Comparison of ENCODE assay signal across 8 cellular contexts in the genomic region with DNA sequence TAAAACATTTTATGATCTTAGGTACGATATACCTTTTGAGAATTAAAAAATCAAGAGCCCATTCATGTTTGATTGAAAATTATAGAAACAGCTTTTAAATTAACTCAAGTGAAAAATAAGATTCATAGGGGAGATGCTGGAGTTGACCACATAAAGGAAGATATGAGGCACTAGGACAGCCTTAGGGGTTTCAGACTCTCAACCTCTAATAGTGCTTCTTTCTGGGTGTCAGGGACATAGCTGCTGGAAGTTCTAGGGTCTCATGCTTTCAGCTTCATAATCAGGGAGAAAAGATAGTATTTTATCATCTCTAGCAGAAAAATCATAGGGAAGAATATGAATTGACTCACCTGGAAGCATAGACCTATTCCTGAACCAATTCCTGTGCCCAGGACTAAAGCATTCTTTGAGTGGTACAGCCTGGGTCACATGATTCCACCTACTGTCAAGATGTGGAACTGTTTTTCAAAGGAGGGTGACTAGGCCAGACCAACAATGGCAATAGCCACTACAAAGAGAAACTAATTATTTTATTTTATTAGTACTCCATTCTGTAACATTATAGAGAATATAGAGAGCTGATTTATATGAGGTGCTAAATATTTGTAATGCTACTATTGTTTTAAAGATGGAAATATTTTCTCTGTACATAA. TPM values are rescaled to one million over a fixed set of nuclear protein-coding genes. Genes with fewer than 3 reads are reported as not detected.
A peak's percentile ranks its signal among the peaks of the same experiment; 100 is the strongest.
DNase-seq lines count a peak whose midpoint lies in the region; ATAC-seq, FAIRE-seq and TF ChIP-seq lines count a peak whose summit lies in the region.

No MANE protein-coding gene starts in this region.

- DNase-seq in K562 (ENCODE audit: extremely low read depth in 1 of 4, low spot score in 3 of 4), result peak; percentile 32 to 50 (median 39)
- no peak for DNase-seq in transverse colon
- no peak for DNase-seq in ovary
- no peak for DNase-seq in NCI-H2081 (lab: John Stamatoyannopoulos, UW)
- DNase-seq in suprapubic skin (ENCODE audit: low spot score in 2 of 2), result no peak

- H3K4me2 ChIP-seq in DOHH2 (ENCODE audit: low read length) (no peak overlapping the region), K562 (ENCODE audit: insufficient read depth, low read length) (no peak overlapping the region)

- TF ChIP-seq RAD21 in K562 (CRISPR knock-in tag; conservative IDR thresholded peaks at IDR 0.05 in 1 of 2, IDR thresholded peaks at IDR 0.05 in 1 of 2), result peak in 1 of 2 experiments; percentile 59; a peak in 3 of 4 replicates

- no peak for FAIRE-seq in K562 (lab: Jason Lieb, UNC)

- no TSS peak for BruUV-seq in K562 (replicated peaks; lab: Mats Ljungman, UMichigan)

- peaks cover 6% of the 10 kb centered on the region; the same call in 1 of the 2 replicates for H3K27me3 ChIP-seq in DOHH2 (ENCODE audit: control insufficient read depth, low read length)
- H3K27me3 ChIP-seq in K562 (ENCODE audit: control insufficient read depth in 2 of 2, insufficient read depth in 2 of 2, low read length in 2 of 2), result no peaks in the 10 kb centered on the region
- H3K27me3 ChIP-seq in transverse colon, result no peaks in the 10 kb centered on the region
- H3K27me3 ChIP-seq in ovary, result no peaks in the 10 kb centered on the region
- no peaks in the 10 kb centered on the region for H3K27me3 ChIP-seq in suprapubic skin

- no peaks in the 10 kb centered on the region for H3K9me3 ChIP-seq in DOHH2 (ENCODE audit: control insufficient read depth, insufficient read depth, low read length)
- H3K9me3 ChIP-seq in K562 (replicated peaks; ENCODE audit: control insufficient read depth, insufficient read depth, low read depth, low read length), result no peaks in the 10 kb centered on the region
- H3K9me3 ChIP-seq in transverse colon, result no peaks in the 10 kb centered on the region
- H3K9me3 ChIP-seq in ovary, result no peaks in the 10 kb centered on the region
- H3K9me3 ChIP-seq in suprapubic skin, result no peaks in the 10 kb centered on the region

- no peaks in the 10 kb centered on the region for H3K4me1 ChIP-seq in DOHH2 (ENCODE audit: control insufficient read depth, low read length)
- no peaks in the 10 kb centered on the region for H3K4me1 ChIP-seq in K562 (replicated peaks in 1 of 2; ENCODE audit: control insufficient read depth in 2 of 2, insufficient read depth in 2 of 2, low read length in 2 of 2)
- H3K4me1 ChIP-seq in transverse colon, result no peaks in the 10 kb centered on the region
- H3K4me1 ChIP-seq in ovary (ENCODE audit: insufficient read depth), result no peaks in the 10 kb centered on the region
- H3K4me1 ChIP-seq in suprapubic skin, result no peaks in the 10 kb centered on the region

- H3K79me2 ChIP-seq in DOHH2 (ENCODE audit: control insufficient read depth, low read length), result no peaks in the 10 kb centered on the region
- no peaks in the 10 kb centered on the region for H3K79me2 ChIP-seq in K562 (ENCODE audit: control insufficient read depth, insufficient read depth, low read length)

- POLR2A ChIA-PET in K562 (lab: Yijun Ruan, JAX), result no interaction called here

- H2AFZ ChIP-seq in K562 (ENCODE audit: low read depth, low read length), result no peak overlapping the region

- H4K20me1 ChIP-seq in DOHH2 (ENCODE audit: control insufficient read depth, insufficient read depth, low read depth, low read length) (no peaks in the 10 kb centered on the region), K562 (replicated peaks; ENCODE audit: control insufficient read depth, insufficient read depth, low read length) (no peaks in the 10 kb centered on the region)

- H3K9ac ChIP-seq in K562 (ENCODE audit: insufficient read depth in 1 of 2, low read depth in 2 of 2, low read length in 2 of 2), result no peak overlapping the region

- WGBS in K562 (ENCODE audit: insufficient coverage, low coverage, missing lambda C conversion rate), result 28% methylated on average over 1 of the region's 1 CpG
- 91 to 93% methylated on average over 1 of the region's 1 CpG for WGBS in transverse colon (ENCODE audit: low coverage in 1 of 2), 2 donors
- 93 to 96% (median 93%) methylated on average over 1 of the region's 1 CpG for WGBS in ovary, 3 donors
- 91% methylated on average over 1 of the region's 1 CpG for WGBS in suprapubic skin

- ATAC-seq in GM21381 (IDR thresholded peaks at IDR 0.05; ENCODE audit: unreplicated experiment) (peak; percentile 85), HG03469 (IDR thresholded peaks at IDR 0.05; ENCODE audit: unreplicated experiment) (peak; percentile 92), K562 (peak; percentile 96)

- no peaks in the 10 kb centered on the region for H3K9me1 ChIP-seq in K562 (ENCODE audit: control insufficient read depth, insufficient read depth, low read length)

- no peaks in the 10 kb centered on the region for H3K9me2 ChIP-seq in DOHH2 (replicated peaks; ENCODE audit: control insufficient read depth, low read length)

- H3K4me3 ChIP-seq in DOHH2 (ENCODE audit: low read length), result no peak overlapping the region
- no peak overlapping the region for H3K4me3 ChIP-seq in K562
- no peak overlapping the region for H3K4me3 ChIP-seq in transverse colon
- no peak overlapping the region for H3K4me3 ChIP-seq in ovary
- no peak overlapping the region for H3K4me3 ChIP-seq in suprapubic skin

- TF ChIP-seq EP300 in K562 (IDR thresholded peaks at IDR 0.05; ENCODE audit: low read length) (no peak), transverse colon (IDR thresholded peaks at IDR 0.05; ENCODE audit: low read depth) (no peak), ovary (IDR thresholded peaks at IDR 0.05) (no peak), suprapubic skin (IDR thresholded peaks at IDR 0.05) (no peak)

- in situ Hi-C loops in K562 (cut with MboI) (no loop called here), transverse colon (cut with MboI; ENCODE audit: low pct_ligation_motif_present in 1 of 4, low pct_unique_long_range_greater_than_20kb in 1 of 4, low sequenced_read_pairs in 3 of 4) (no loop called here)

- no peaks in the 10 kb centered on the region for H3K36me3 ChIP-seq in DOHH2 (ENCODE audit: control insufficient read depth, low read length)
- H3K36me3 ChIP-seq in K562 (ENCODE audit: control insufficient read depth, insufficient read depth, low read length), result no peaks in the 10 kb centered on the region
- H3K36me3 ChIP-seq in transverse colon, result no peaks in the 10 kb centered on the region
- no peaks in the 10 kb centered on the region for H3K36me3 ChIP-seq in ovary
- H3K36me3 ChIP-seq in suprapubic skin, result no peaks in the 10 kb centered on the region

- TF ChIP-seq CTCF in DOHH2 (IDR thresholded peaks at IDR 0.05; ENCODE audit: low read depth, low read length, poor library complexity, severe bottlenecking) (peak; percentile 27), K562 (IDR thresholded peaks at IDR 0.05 in 2 of 3, conservative IDR thresholded peaks at IDR 0.05 in 1 of 3; ENCODE audit: insufficient read depth in 2 of 3, low read depth in 1 of 3, low read length in 3 of 3) (peak; percentile 26 to 43 (median 34); a peak in 3 of 6 replicates), transverse colon (IDR thresholded peaks at IDR 0.05) (peak in 4 of 5 experiments; percentile 37 to 47 (median 42)), ovary (IDR thresholded peaks at IDR 0.05) (no peak), suprapubic skin (IDR thresholded peaks at IDR 0.05) (no peak)

- no peak for TF ChIP-seq POLR2A in K562 (conservative IDR thresholded peaks at IDR 0.05)
- TF ChIP-seq POLR2A in transverse colon (IDR thresholded peaks at IDR 0.05), result no peak
- TF ChIP-seq POLR2A in ovary (IDR thresholded peaks at IDR 0.05), result no peak
- TF ChIP-seq POLR2A in suprapubic skin (IDR thresholded peaks at IDR 0.05), result no peak

- CTCF ChIA-PET in K562 (lab: Yijun Ruan, JAX; ENCODE audit: low intra/inter-chr PET ratio), result no interaction called here

- H3K27ac ChIP-seq in DOHH2 (ENCODE audit: low read depth, low read length) (no peak overlapping the region), K562 (ENCODE audit: extremely low read depth, low read depth, low read length) (no peak overlapping the region), transverse colon (no peak overlapping the region), ovary (no peak overlapping the region), suprapubic skin (no peak overlapping the region)

- no peaks in the 10 kb centered on the region for H3F3A ChIP-seq in DOHH2 (ENCODE audit: control insufficient read depth, insufficient read depth)

- intact Hi-C loops in K562 (cut with micrococcal nuclease), result loop anchor here (10.0 kb wide), 1 partner anchor 137 kb away; no protein-coding TSS in a partner anchor
- intact Hi-C loops in transverse colon (cut with DNase I; ENCODE audit: low total_unique reads), result no loop called here
- intact Hi-C loops in ovary (cut with DNase I), result no loop called here

TF ChIP-seq in K562, 482 proteins besides CTCF, POLR2A, EP300 and RAD21 (continues in another document):
- no peak for TF ChIP-seq ZC3H8 (IDR thresholded peaks at IDR 0.05)
- TF ChIP-seq RAD51 (IDR thresholded peaks at IDR 0.05; ENCODE audit: borderline replicate concordance, low read depth), result peak; percentile 35; the same call in 1 of the 2 replicates
- no peak for TF ChIP-seq CREBBP (IDR thresholded peaks at IDR 0.05; ENCODE audit: low read depth, low read length)
- TF ChIP-seq TOE1 (IDR thresholded peaks at IDR 0.05; ENCODE audit: borderline replicate concordance), result peak; percentile 67; the same call in 1 of the 2 replicates
- no peak for TF ChIP-seq TOE1 (CRISPR knock-in tag; IDR thresholded peaks at IDR 0.05; ENCODE audit: borderline replicate concordance, low read depth)
- 0 out of 2 replicates have a peak, but pooled peaks have one; percentile 4 for TF ChIP-seq NFE2 (IDR thresholded peaks at IDR 0.05; ENCODE audit: low read depth)

RNA-seq across cellular contexts. Expression of a gene that starts 27.8 kb away (rescaled TPM):
- total RNA-seq in K562 (2011; cell fraction: chromatin; rRNA removed; ENCODE audit: low replicate concordance), result 8.1 and 16.3 TPM in 2 replicates
- total RNA-seq in K562 (2011; cell fraction: nucleolus; rRNA removed), result 6.2 and 7.0 TPM in 2 replicates
- 8.9 and 9.7 TPM in 2 replicates for total RNA-seq in K562 (2011; cell fraction: nucleoplasm; rRNA removed)
- total RNA-seq in K562 (2014; rRNA removed) (41.6 and 48.7 TPM in 2 replicates), K562 (2014; rRNA removed; fragmentation: Illumina TruSeq; extraction: Trizol) (82.8 and 92.0 TPM in 2 replicates), K562 (2015; rRNA removed; fragmentation: Illumina TruSeq; extraction: Trizol) (66.1 and 73.4 TPM in 2 replicates), K562 (2021) (104 and 105 TPM in 2 replicates), transverse colon (1 to 10 TPM in 1 of 4 donors, not detected in 3; 2.2 TPM), ovary (1 to 10 TPM in 6 of 7 donors, not detected in 1; 1.0 to 8.0 (median 2.2) TPM), suprapubic skin (1 to 10 TPM in 1 of 4 donors, not detected in 3; 1.1 TPM)
- polyA plus RNA-seq in K562 (2011; rRNA removed) (40.1 and 66.5 TPM in 2 replicates), K562 (2014; fragmentation: Illumina TruSeq; extraction: Trizol) (60.0 and 66.4 TPM in 2 replicates), K562 (2014; fragmentation: Nextera tagmentation; extraction: Ambion mirVana) (100 to 1,000 TPM; 240 to 285 TPM), K562 (2014; rRNA removed) (67.1 and 94.2 TPM in 2 replicates), ovary (1 to 10 TPM; 2.2 to 8.6 TPM)
- 20.1 and 24.1 TPM in 2 replicates for polyA plus RNA-seq in K562 (2011; cell fraction: cytosol; rRNA removed)
- 6.7 and 13.6 TPM in 2 replicates for polyA plus RNA-seq in K562 (2011; cell fraction: nucleus; rRNA removed)
- 57.6 and 108 TPM in 2 replicates for polyA plus RNA-seq in K562 (2012)
- polyA minus RNA-seq in K562 (2011; rRNA and poly(A)+ RNA removed), result 35.3 and 38.7 TPM in 2 replicates
- 10.1 and 10.3 TPM in 2 replicates for polyA minus RNA-seq in K562 (2011; cell fraction: cytosol; rRNA and poly(A)+ RNA removed)
- polyA minus RNA-seq in K562 (2011; cell fraction: nucleus; rRNA and poly(A)+ RNA removed), result 14.5 and 28.1 TPM in 2 replicates

Comparison
In these comparisons a context has a peak if more than half of its experiments do, and no peak if none do; other contexts are left out.
1. CTCF ChIP-seq: peak in DOHH2 (single experiment), K562 (3 of 3) and transverse colon (4 of 5); none in ovary (0 of 3) and suprapubic skin (0 of 2).
2. DNase-seq: peak in K562 (4 of 4); none in transverse colon (single experiment), ovary (0 of 5), NCI-H2081 (0 of 2) and suprapubic skin (0 of 2).
3. Peak in every context shown above with its lines, with median percentiles within 50 percentile points of each other: ATAC-seq.